In the genomic region with DNA sequence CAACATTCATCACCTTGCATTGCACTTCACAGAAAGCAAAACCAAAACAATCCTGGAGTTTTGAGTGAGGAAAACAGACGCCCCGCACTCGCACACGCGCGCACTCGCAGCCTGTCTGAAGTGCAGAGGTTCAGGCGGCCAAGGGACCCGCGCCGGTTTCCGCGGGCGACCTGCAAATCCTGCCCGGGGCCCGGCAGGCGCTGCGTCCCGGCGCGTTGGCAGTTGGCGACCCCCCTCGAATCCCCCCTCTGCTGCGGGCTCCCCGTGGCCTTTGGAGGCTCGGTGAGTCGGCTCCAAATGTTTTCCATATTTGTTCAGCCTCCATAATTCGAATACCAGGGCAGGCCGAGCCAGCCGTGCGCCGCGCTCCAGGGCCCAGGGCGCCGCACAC, we compare ENCODE assay signal across 8 cellular contexts. TPM values are rescaled to one million over a fixed set of nuclear protein-coding genes. Genes with fewer than 3 reads are reported as not detected.
DNase-seq lines count a peak whose midpoint lies in the region; ATAC-seq and TF ChIP-seq lines count a peak whose summit lies in the region.

A gene with protein sequence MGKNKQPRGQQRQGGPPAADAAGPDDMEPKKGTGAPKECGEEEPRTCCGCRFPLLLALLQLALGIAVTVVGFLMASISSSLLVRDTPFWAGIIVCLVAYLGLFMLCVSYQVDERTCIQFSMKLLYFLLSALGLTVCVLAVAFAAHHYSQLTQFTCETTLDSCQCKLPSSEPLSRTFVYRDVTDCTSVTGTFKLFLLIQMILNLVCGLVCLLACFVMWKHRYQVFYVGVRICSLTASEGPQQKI (plus strand): TSS at position 324 of the 391 bp plus-strand sequence. CDS start 100 bp downstream, outside the sequence.

- H3K27ac ChIP-seq in heart right ventricle, result peak within 1 kb of the TSS; percentile 67 to 95 (median 87)

- peak; percentile 58 for DNase-seq in activated CD4-positive, alpha-beta T cell treated with anti-CD3 and anti-CD28 coated beads, Interleukin-2, amount 10 ng/mL, durations not matched to agents 24 days and 14 days
- no peak for DNase-seq in activated CD4-positive, alpha-beta T cell treated with anti-CD3 and anti-CD28 coated beads, Interleukin-2, amount 50 U/mL, for 4 hours
- DNase-seq in heart right ventricle (peak; percentile 59 to 73), occipital lobe (lab: John Stamatoyannopoulos, UW) (peak; percentile 64)

- H3K27me3 Mint-ChIP-seq in activated CD4-positive, alpha-beta T cell treated with anti-CD3 and anti-CD28 coated beads, Interleukin-2, amount 10 ng/mL, durations not matched to agents 24 days and 14 days, result peaks cover 63% of the 10 kb centered on the region
- peaks cover 32% of the 10 kb centered on the region for H3K27me3 Mint-ChIP-seq in activated naive CD8-positive, alpha-beta T cell

- peak within 1 kb of the TSS; percentile 77 for H3K4me3 Mint-ChIP-seq in activated CD4-positive, alpha-beta T cell treated with anti-CD3 and anti-CD28 coated beads, Interleukin-2, amount 10 ng/mL, durations not matched to agents 24 days and 14 days
- peak within 1 kb of the TSS; percentile 78 for H3K4me3 Mint-ChIP-seq in activated naive CD8-positive, alpha-beta T cell

- H3K27me3 ChIP-seq in heart right ventricle, result peaks cover 0 to 31% (median 0%) of the 10 kb centered on the region in 7 donors

- peak within 1 kb of the TSS; percentile 49 to 81 (median 68) for H3K4me3 ChIP-seq in heart right ventricle

- no peaks in the 10 kb centered on the region for H3K4me1 Mint-ChIP-seq in activated CD4-positive, alpha-beta T cell treated with anti-CD3 and anti-CD28 coated beads, Interleukin-2, amount 10 ng/mL, durations not matched to agents 24 days and 14 days
- H3K4me1 Mint-ChIP-seq in activated naive CD8-positive, alpha-beta T cell (ENCODE audit: low read depth), result peaks cover 6% of the 10 kb centered on the region

- WGBS in heart right ventricle, 2 donors, result 0% methylated on average over 33 to 35 of the region's 35 CpGs

- TF ChIP-seq CTCF in heart right ventricle (IDR thresholded peaks at IDR 0.05), result no peak

- no peaks in the 10 kb centered on the region for H3K9me3 ChIP-seq in heart right ventricle

- H3K9me3 Mint-ChIP-seq in activated CD4-positive, alpha-beta T cell treated with anti-CD3 and anti-CD28 coated beads, Interleukin-2, amount 10 ng/mL, durations not matched to agents 24 days and 14 days, result no peaks in the 10 kb centered on the region
- no peaks in the 10 kb centered on the region for H3K9me3 Mint-ChIP-seq in activated naive CD8-positive, alpha-beta T cell (ENCODE audit: low read depth)

- intact Hi-C loops in activated CD4-positive, alpha-beta T cell treated with anti-CD3 and anti-CD28 coated beads, Interleukin-2, amount 10 ng/mL, durations not matched to agents 24 days and 14 days (cut with micrococcal nuclease), result loop anchor here (5.0 kb wide), 1 partner anchor 68 kb away; a partner anchor contains a TSS
- intact Hi-C loops in heart right ventricle (cut with DNase I), result loop anchor here in 8 of 10 donors (2.0 to 5.0 kb wide), 5 partner anchors 66 to 102 kb away; a partner anchor contains a TSS

- H3K36me3 ChIP-seq in heart right ventricle, result no peaks in the 10 kb centered on the region

- no peaks in the 10 kb centered on the region for H3K36me3 Mint-ChIP-seq in activated CD4-positive, alpha-beta T cell treated with anti-CD3 and anti-CD28 coated beads, Interleukin-2, amount 10 ng/mL, durations not matched to agents 24 days and 14 days (ENCODE audit: low read depth)
- H3K36me3 Mint-ChIP-seq in activated naive CD8-positive, alpha-beta T cell, result no peaks in the 10 kb centered on the region

- peaks cover 0 to 47% (median 26%) of the 10 kb centered on the region in 9 donors for H3K4me1 ChIP-seq in heart right ventricle

- peak; percentile 36 for ATAC-seq in HG03571 (IDR thresholded peaks at IDR 0.05; ENCODE audit: unreplicated experiment)
- ATAC-seq in heart right ventricle, result peak; percentile 69 to 93 (median 80)
- no peak for ATAC-seq in GM19328 (IDR thresholded peaks at IDR 0.05; ENCODE audit: unreplicated experiment)
- no peak for ATAC-seq in GM21786 (IDR thresholded peaks at IDR 0.05; ENCODE audit: unreplicated experiment)

- no peak within 1 kb of the TSS for H3K27ac Mint-ChIP-seq in activated CD4-positive, alpha-beta T cell treated with anti-CD3 and anti-CD28 coated beads, Interleukin-2, amount 10 ng/mL, durations not matched to agents 24 days and 14 days
- no peak within 1 kb of the TSS for H3K27ac Mint-ChIP-seq in activated naive CD8-positive, alpha-beta T cell

RNA-seq across cellular contexts. Expression of the gene that starts here (rescaled TPM):
- not detected in 2 replicates for total RNA-seq in activated CD4-positive, alpha-beta T cell treated with anti-CD3 and anti-CD28 coated beads, Interleukin-2, amount 10 ng/mL, durations not matched to agents 24 days and 14 days
- total RNA-seq in heart right ventricle (100 to 1,000 TPM in 4 of 10 donors, 10 to 100 TPM in 6; 34.0 to 115 (median 95.5) TPM), occipital lobe (3.7 TPM)
- polyA plus RNA-seq in heart right ventricle, result 10 to 100 TPM in 1 of 2 donors, 1 to 10 TPM in 1; 5.9 to 13.0 TPM

Comparison
In these comparisons a context has a peak if more than half of its experiments do, and no peak if none do; other contexts are left out.
1. Peak in DNase-seq in activated CD4-positive, alpha-beta T cell treated with anti-CD3 and anti-CD28 coated beads, Interleukin-2, amount 10 ng/mL, durations not matched to agents 24 days and 14 days; RNA of the gene not detected or under 1 TPM.
2. DNase-seq: peak in heart right ventricle (2 of 2) and occipital lobe (single experiment); none in activated CD4-positive, alpha-beta T cell treated with anti-CD3 and anti-CD28 coated beads, Interleukin-2, amount 50 U/mL, for 4 hours (0 of 2).
3. ATAC-seq: peak in HG03571 (single experiment) and heart right ventricle (8 of 8); none in GM19328 (single experiment) and GM21786 (single experiment).